ENCODE assay signal across 15 cellular contexts in genomic region chr20:49566401-49566800, GRCh38. TPM values are rescaled to one million over a fixed set of nuclear protein-coding genes. Genes with fewer than 3 reads are reported as not detected.
DNase-seq lines count a peak whose midpoint lies in the region; ATAC-seq, FAIRE-seq and TF ChIP-seq lines count a peak whose summit lies in the region.
"Had no signal": no experiment of that assay in that cellular context is flagged by ENCODE, and none has a peak within 500 bp of the region (broad histone marks: within the 10 kb centered on the region; RNA-seq: fewer than 3 reads in every experiment).

No MANE protein-coding gene starts in this region.

- no peak for TF ChIP-seq POLR2A in H1 (IDR thresholded peaks at IDR 0.05; ENCODE audit: control extremely low read depth in 1 of 2, low read depth in 2 of 2, low read length in 2 of 2)

- H3K79me1 ChIP-seq in H1 (ENCODE audit: low read depth, low read length), result peaks cover 6% of the 10 kb centered on the region; the same call in 1 of the 2 replicates

- H3K36me3 ChIP-seq in heart right ventricle (no peaks in the 10 kb centered on the region), H1 (ENCODE audit: control insufficient read depth in 2 of 4, insufficient read depth in 4 of 4, low read length in 3 of 4) (0 out of 8 replicates have a peak, but pooled peaks cover 0 to 7% (median 0%) of the 10 kb centered on the region in 4 experiments), upper lobe of right lung (no peaks in the 10 kb centered on the region)
- H3K36me3 ChIP-seq: neutrophil, upper lobe of left lung had no signal

- no peak overlapping the region for H3K9ac ChIP-seq in H1 (replicated peaks in 1 of 4; ENCODE audit: extremely low read depth in 1 of 4, low read depth in 3 of 4, low read length in 3 of 4)

- TF ChIP-seq EP300 in H1 (IDR thresholded peaks at IDR 0.05; ENCODE audit: borderline replicate concordance in 1 of 2, low read depth in 2 of 2, low read length in 2 of 2), result no peak

- H2BK15ac ChIP-seq in H1 (ENCODE audit: low read length), result no peak overlapping the region

- H4K20me1 ChIP-seq in H1 (replicated peaks in 1 of 2; ENCODE audit: control insufficient read depth in 1 of 2, insufficient read depth in 2 of 2, low read length in 2 of 2), result no peaks in the 10 kb centered on the region

- H3K27ac Mint-ChIP-seq in nephron, result peak overlapping the region; percentile 88 to 95 (median 89)
- H3K27ac Mint-ChIP-seq: activated CD4-positive, alpha-beta T cell treated with anti-CD3 and anti-CD28 coated beads, Interleukin-2, amount 10 ng/mL, durations not matched to agents 7 days and 5 days had no signal

- H3K14ac ChIP-seq in H1 (ENCODE audit: insufficient read length), result no peak overlapping the region

- H3K23me2 ChIP-seq in H1 (ENCODE audit: low read depth, low read length), result peaks cover 9% of the 10 kb centered on the region; the same call in 1 of the 2 replicates

- H2BK5ac ChIP-seq in H1 (ENCODE audit: low read depth, low read length), result no peak overlapping the region

- no peak for FAIRE-seq in H1 (lab: Jason Lieb, UNC)
- FAIRE-seq: endometrium had no signal

- H3K27me3 ChIP-seq in heart right ventricle (peaks cover 0 to 55% (median 26%) of the 10 kb centered on the region in 7 donors), H1 (replicated peaks in 1 of 4; ENCODE audit: control insufficient read depth in 3 of 4, extremely low read depth in 1 of 4, insufficient read depth in 3 of 4, low read length in 3 of 4) (no peaks in the 10 kb centered on the region), upper lobe of right lung (peaks cover 21% of the 10 kb centered on the region)

- H3K9me3 ChIP-seq in heart right ventricle (no peaks in the 10 kb centered on the region), H1 (ENCODE audit: insufficient read depth in 2 of 2, low read depth in 1 of 2, low read length in 1 of 2) (no peaks in the 10 kb centered on the region), upper lobe of right lung (no peaks in the 10 kb centered on the region)
- H3K9me3 ChIP-seq: neutrophil, upper lobe of left lung had no signal

- no peak overlapping the region for H2BK12ac ChIP-seq in H1 (ENCODE audit: low read depth, low read length)

- no peaks in the 10 kb centered on the region for H3K9me3 Mint-ChIP-seq in nephron
- H3K9me3 Mint-ChIP-seq: activated CD4-positive, alpha-beta T cell treated with anti-CD3 and anti-CD28 coated beads, Interleukin-2, amount 10 ng/mL, durations not matched to agents 7 days and 5 days had no signal

- no peak overlapping the region for H4K5ac ChIP-seq in H1 (ENCODE audit: insufficient read length, low read depth, low read length)

- no peak overlapping the region for H4K91ac ChIP-seq in H1 (replicated peaks; ENCODE audit: insufficient read length, low read length)

- H2AFZ ChIP-seq in H1 (ENCODE audit: low read length), result no peak overlapping the region

- no peak overlapping the region for H3K56ac ChIP-seq in H1 (replicated peaks; ENCODE audit: insufficient read length, low read depth, low read length)

- WGBS in heart right ventricle, 2 donors, result 44 to 52% methylated on average over 3 of the region's 3 CpGs
- WGBS in H1 (ENCODE audit: extremely low coverage in 1 of 2, insufficient coverage in 1 of 2, insufficient read length in 1 of 2, insufficient replicate concordance in 2 of 2, low coverage in 1 of 2, low lambda C conversion rate in 2 of 2, missing lambda C conversion rate in 1 of 2), 2 experiments, result 85% methylated on average over 3 of the region's 3 CpGs; no CpG with 5 or more reads in 1 of the 2 experiments

- peaks cover 50% of the 10 kb centered on the region for H3K4me1 Mint-ChIP-seq in nephron

- no peak overlapping the region for H4K8ac ChIP-seq in H1 (ENCODE audit: extremely low read depth, insufficient read depth, low read length)

- H3K4me3 ChIP-seq in heart right ventricle, result peak overlapping the region in 9 of 10 donors; percentile 54 to 72 (median 60)
- H3K4me3 ChIP-seq in H1 (ENCODE audit: extremely low read depth in 1 of 4, insufficient read depth in 2 of 4, low read depth in 3 of 4, low read length in 4 of 4), result peak overlapping the region in 1 of 4 experiments; percentile 99; a peak in 2 of 8 replicates
- peak overlapping the region; percentile 45 for H3K4me3 ChIP-seq in upper lobe of right lung
- H3K4me3 ChIP-seq: lung had no signal

- peak overlapping the region; percentile 86 to 92 for H3K4me2 ChIP-seq in H1 (ENCODE audit: insufficient read depth in 1 of 2, low read depth in 2 of 2, low read length in 2 of 2)

- intact Hi-C loops in heart right ventricle (cut with DNase I), result no loop called here
- intact Hi-C loops in Right ventricle myocardium inferior (cut with DNase I), result no loop called here
- intact Hi-C loops in upper lobe of right lung (cut with DNase I), result no loop called here

- H3K4me3 Mint-ChIP-seq in nephron, result peak overlapping the region; percentile 82 to 88 (median 83)
- H3K4me3 Mint-ChIP-seq: activated CD4-positive, alpha-beta T cell treated with anti-CD3 and anti-CD28 coated beads, Interleukin-2, amount 10 ng/mL, durations not matched to agents 7 days and 5 days had no signal

- peaks cover 0 to 22% of the 10 kb centered on the region in 2 experiments; a peak in 2 of 4 replicates for H3K79me2 ChIP-seq in H1 (ENCODE audit: control insufficient read depth in 1 of 2, insufficient read depth in 2 of 2, low read length in 2 of 2)

- H3K36me3 Mint-ChIP-seq in nephron (ENCODE audit: low read depth), result peaks cover 11% of the 10 kb centered on the region

- no peak for TF ChIP-seq RAD21 in H1 (IDR thresholded peaks at IDR 0.05 in 1 of 2, conservative IDR thresholded peaks at IDR 0.05 in 1 of 2; ENCODE audit: low read depth in 2 of 2, low read length in 2 of 2)

- H3K18ac ChIP-seq in H1 (ENCODE audit: extremely low read depth, low read length), result no peak overlapping the region

- H2BK120ac ChIP-seq in H1 (replicated peaks; ENCODE audit: low read depth, low read length), result no peak overlapping the region

- H3K4ac ChIP-seq in H1 (replicated peaks; ENCODE audit: insufficient read length, low read depth, low read length), result no peak overlapping the region

- peaks cover 3% of the 10 kb centered on the region for H3K27me3 Mint-ChIP-seq in nephron (ENCODE audit: low read depth)

- POLR2A ChIA-PET in H1 (lab: Charles Lee; ENCODE audit: partially characterized antibody), result interaction anchor here (0.9 to 1.0 kb wide), 2 partner anchors 14 to 20 kb away, joined by 3 to 4 read pairs; no protein-coding TSS in a partner anchor

- H2AK5ac ChIP-seq in H1 (ENCODE audit: low read depth, low read length), result no peak overlapping the region

- TF ChIP-seq CTCF in heart right ventricle (IDR thresholded peaks at IDR 0.05) (no peak), H1 (IDR thresholded peaks at IDR 0.05; ENCODE audit: control extremely low read depth in 1 of 3, insufficient read depth in 1 of 3, low read depth in 1 of 3, low read length in 3 of 3) (no peak), nephron (IDR thresholded peaks at IDR 0.05; ENCODE audit: unreplicated experiment in 3 of 3) (no peak), upper lobe of right lung (IDR thresholded peaks at IDR 0.05) (no peak)

- DNase-seq in heart right ventricle, result no peak
- DNase-seq in Right ventricle myocardium inferior (ENCODE audit: missing footprints), result no peak
- DNase-seq in H1 (ENCODE audit: low read depth in 1 of 2, low spot score in 2 of 2), result no peak
- no peak for DNase-seq in upper lobe of right lung
- no peak for DNase-seq in GM03348 (ENCODE audit: low spot score)
- DNase-seq: activated CD4-positive, alpha-beta T cell treated with anti-CD3 and anti-CD28 coated beads, Interleukin-2, amount 10 ng/mL, durations not matched to agents 7 days and 5 days; PC-3; upper lobe of left lung had no signal

- no peak overlapping the region for H3K23ac ChIP-seq in H1 (ENCODE audit: insufficient read length)

- CTCF ChIA-PET in H1 (lab: Charles Lee; ENCODE audit: partially characterized antibody), result interaction anchor here (1.2 to 3.5 kb wide), 6 partner anchors 24 to 324 kb away, joined by 3 to 18 read pairs (median 8); no protein-coding TSS in a partner anchor

- ATAC-seq in heart right ventricle (no peak), Right ventricle myocardium inferior (no peak), upper lobe of right lung (no peak), GM18520 (IDR thresholded peaks at IDR 0.05; ENCODE audit: unreplicated experiment) (no peak), GM18511 (IDR thresholded peaks at IDR 0.05; ENCODE audit: unreplicated experiment) (no peak)
- ATAC-seq: PC-3 had no signal

- H2BK20ac ChIP-seq in H1 (ENCODE audit: low read length), result no peak overlapping the region

- H3K27ac ChIP-seq in heart right ventricle, result peak overlapping the region in 9 of 10 donors; percentile 82 to 93 (median 87)
- no peak overlapping the region for H3K27ac ChIP-seq in H1 (ENCODE audit: low read depth, low read length)
- peak overlapping the region; percentile 65 for H3K27ac ChIP-seq in upper lobe of right lung
- H3K27ac ChIP-seq: neutrophil had no signal

- H3K4me1 ChIP-seq in heart right ventricle (peaks cover 8 to 64% (median 18%) of the 10 kb centered on the region in 9 donors), H1 (replicated peaks in 1 of 4; ENCODE audit: control insufficient read depth in 3 of 4, insufficient read depth in 4 of 4, low read length in 3 of 4) (peaks cover 12 to 37% (median 26%) of the 10 kb centered on the region in 4 experiments), upper lobe of right lung (peaks cover 6% of the 10 kb centered on the region)

TF ChIP-seq in H1, 55 proteins besides CTCF, POLR2A, EP300 and RAD21 (continues in another document):
- TF ChIP-seq NRF1 (IDR thresholded peaks at IDR 0.05; ENCODE audit: low read depth, low read length) (no peak), BCL11A (IDR thresholded peaks at IDR 0.05; ENCODE audit: low read depth in 2 of 2, low read length in 2 of 2) (no peak), BRCA1 (IDR thresholded peaks at IDR 0.05; ENCODE audit: low read depth, low read length) (no peak), CTBP2 (IDR thresholded peaks at IDR 0.05; ENCODE audit: borderline replicate concordance, insufficient read depth, insufficient read length, low read length) (no peak), SIRT6 (IDR thresholded peaks at IDR 0.05; ENCODE audit: low read length) (no peak)

RNA-seq across cellular contexts. Expression of gene PTGIS, which starts 1.5 kb away (rescaled TPM):
- 10 to 100 TPM in 9 of 10 donors, 1 to 10 TPM in 1; 10.0 to 66.8 (median 23.3) TPM for total RNA-seq in heart right ventricle
- polyA plus RNA-seq in heart right ventricle, result 1 to 10 TPM; 6.5 to 7.5 TPM
- total RNA-seq in Right ventricle myocardium inferior, result 24.2 TPM
- 35.5 and 40.2 TPM in 2 replicates for total RNA-seq in H1 (2021; fragmentation: NEBNext Ultra II Directional; extraction: Animal tissue kit (Norgen Biotek cat#: 25700))
- 29.9 and 44.0 TPM in 2 replicates for polyA plus RNA-seq in H1 (2011; rRNA removed)
- polyA plus RNA-seq in H1 (2011; cell fraction: cytosol; rRNA removed), result 29.9 TPM
- 37.9 TPM for polyA plus RNA-seq in H1 (2011; cell fraction: nucleus; rRNA removed)
- 22.4 to 30.7 TPM (median 23.3 TPM) in 4 replicates for polyA plus RNA-seq in H1 (2012, experiment 1 of 2)
- 22.9 TPM for polyA plus RNA-seq in H1 (2012, experiment 2 of 2)
- 23.7 TPM for polyA plus RNA-seq in H1 (2013, experiment 1 of 2)
- polyA plus RNA-seq in H1 (2013, experiment 2 of 2), result 26.0 TPM
- polyA minus RNA-seq in H1 (2011; rRNA and poly(A)+ RNA removed), result 34.2 and 40.8 TPM in 2 replicates
- polyA minus RNA-seq in H1 (2011; cell fraction: cytosol; rRNA and poly(A)+ RNA removed), result 28.5 TPM
- 16.2 TPM for polyA minus RNA-seq in H1 (2011; cell fraction: nucleus; rRNA and poly(A)+ RNA removed)
- 42.1 TPM for total RNA-seq in upper lobe of right lung
- total RNA-seq: NCI-H460 had no signal
